18 cellular contexts compared by ENCODE assay signal in genomic region chr2:131032393-131032836, GRCh38.
"Had no signal": no experiment of that assay in that cellular context is flagged by ENCODE, and none has a peak within 500 bp of the region (broad histone marks: within the 10 kb centered on the region; RNA-seq: fewer than 3 reads in every experiment).

No MANE protein-coding gene starts in this region.

- H3K36me3 ChIP-seq: neutrophil, ovary, right atrium auricular region, stomach, thoracic aorta, transverse colon, uterus had no signal

- H3K27me3 ChIP-seq: hepatocyte, ovary, right atrium auricular region, uterus had no signal

- ATAC-seq: left colon; mucosa of descending colon; naive thymus-derived CD8-positive, alpha-beta T cell had no signal

- H3K4me1 ChIP-seq: uterus had no signal

- DNase-seq: cerebellar nuclear complex; effector CD4-positive, alpha-beta T cell; foreskin melanocyte; left colon; mammary epithelial cell; mucosa of descending colon; ovary; stimulated activated CD4-positive, alpha-beta T cell treated with anti-CD3 and anti-CD28 coated beads, Interleukin-4, amount 100 ng/mL, for 4 hours; stimulated activated naive CD4-positive, alpha-beta T cell; stomach; substantia nigra; transverse colon; uterus had no signal

- H3K9me3 ChIP-seq: mucosa of descending colon, ovary, right atrium auricular region, thoracic aorta, transverse colon, uterus had no signal

- H3K4me3 ChIP-seq: hepatocyte, mucosa of descending colon, ovary, right atrium auricular region, stomach, thoracic aorta, transverse colon, uterus had no signal

- H3K27ac ChIP-seq: hepatocyte, neutrophil, ovary, right atrium auricular region, stomach, thoracic aorta, transverse colon, uterus had no signal
